24 cellular contexts compared by ENCODE assay signal in the genomic region with DNA sequence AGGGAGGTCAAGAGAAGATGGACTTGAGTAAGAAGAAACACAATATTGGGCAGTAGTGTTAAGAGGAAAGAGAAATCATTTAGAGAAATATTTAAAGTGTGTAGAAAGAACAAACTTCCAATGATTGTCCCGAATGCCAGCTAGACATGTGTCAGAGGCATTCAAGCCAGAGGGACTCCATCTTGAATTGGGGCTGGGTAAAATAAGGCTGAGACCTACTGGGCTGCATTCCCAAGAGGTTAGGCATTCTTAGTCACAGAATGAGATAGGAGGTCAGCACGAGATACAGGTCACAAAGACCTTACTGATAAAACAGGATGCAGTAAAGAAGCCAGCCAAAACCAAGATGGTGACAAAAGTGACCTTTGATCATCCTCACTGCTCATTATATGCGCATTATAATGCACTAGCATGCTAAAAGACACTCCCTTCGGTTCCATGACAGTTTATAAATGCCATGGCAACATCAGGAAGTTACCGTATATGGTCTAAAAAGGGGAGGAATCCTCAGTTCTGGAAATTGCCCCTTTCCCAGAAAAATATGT.
DNase-seq lines count a peak whose midpoint lies in the region; ATAC-seq and TF ChIP-seq lines count a peak whose summit lies in the region.
"Had no signal": no experiment of that assay in that cellular context is flagged by ENCODE, and none has a peak within 500 bp of the region (broad histone marks: within the 10 kb centered on the region; RNA-seq: fewer than 3 reads in every experiment).

No MANE protein-coding gene starts in this region.

- no peaks in the 10 kb centered on the region for H3K4me1 Mint-ChIP-seq in activated naive CD4-positive, alpha-beta T cell treated with anti-CD3 and anti-CD28 coated beads, Interleukin-2, amount 50 U/mL, for 24 hours
- no peaks in the 10 kb centered on the region for H3K4me1 Mint-ChIP-seq in activated naive CD4-positive, alpha-beta T cell treated with anti-CD3 and anti-CD28 coated beads for 36 hours (ENCODE audit: low read depth)
- H3K4me1 Mint-ChIP-seq: CD14-positive monocyte; CD8-positive, alpha-beta memory T cell had no signal

- DNase-seq in activated naive CD4-positive, alpha-beta T cell treated with anti-CD3 and anti-CD28 coated beads for 36 hours: no peak
- peak; percentile 60 for DNase-seq in mesendoderm
- no peak for DNase-seq in islet precursor cell
- no peak for DNase-seq in NCI-H1436 (lab: John Stamatoyannopoulos, UW)
- DNase-seq: 8988T; ACHN; AML-193; BE2C; CD4-positive, alpha-beta T cell; CD8-positive, alpha-beta memory T cell; DMS 273 treated with DMSO at 0.1 percent for 48 hours; DMS79; EL; GDM1; GOT3; H7; HCEC 1CT had no signal

- H3K4me3 ChIP-seq in WI38 (ENCODE audit: low read depth, low read length) (0 out of 2 replicates have a peak overlapping the region, but pooled peaks have one; percentile 4), mesendoderm (ENCODE audit: low read length) (no peak overlapping the region)
- H3K4me3 ChIP-seq: A549; BLaER1 treated with 17β-estradiol and CSF1 and Interleukin-3, amounts not matched to agents 10 nM and 100 nM; GM12878 had no signal

- peaks cover 6% of the 10 kb centered on the region for H3K9me3 Mint-ChIP-seq in activated naive CD4-positive, alpha-beta T cell treated with anti-CD3 and anti-CD28 coated beads, Interleukin-2, amount 50 U/mL, for 24 hours
- H3K9me3 Mint-ChIP-seq in activated naive CD4-positive, alpha-beta T cell treated with anti-CD3 and anti-CD28 coated beads for 36 hours: no peaks in the 10 kb centered on the region
- H3K9me3 Mint-ChIP-seq: CD4-positive, alpha-beta T cell had no signal

- no peak overlapping the region for H3K4me3 Mint-ChIP-seq in activated naive CD4-positive, alpha-beta T cell treated with anti-CD3 and anti-CD28 coated beads, Interleukin-2, amount 50 U/mL, for 24 hours
- no peak overlapping the region for H3K4me3 Mint-ChIP-seq in activated naive CD4-positive, alpha-beta T cell treated with anti-CD3 and anti-CD28 coated beads for 36 hours
- H3K4me3 Mint-ChIP-seq: CD14-positive monocyte; CD4-positive, alpha-beta T cell; CD8-positive, alpha-beta memory T cell had no signal

- no CpG with 5 or more reads among the region's 5 CpGs for WGBS in mesendoderm (ENCODE audit: extremely low coverage, insufficient coverage, low lambda C conversion rate)

- no peak overlapping the region for H2BK120ac ChIP-seq in mesendoderm (ENCODE audit: low read depth, low read length)

- H3K27me3 Mint-ChIP-seq in activated naive CD4-positive, alpha-beta T cell treated with anti-CD3 and anti-CD28 coated beads, Interleukin-2, amount 50 U/mL, for 24 hours: peaks cover 10% of the 10 kb centered on the region
- H3K27me3 Mint-ChIP-seq in activated naive CD4-positive, alpha-beta T cell treated with anti-CD3 and anti-CD28 coated beads for 36 hours (ENCODE audit: low read depth): peaks cover 19% of the 10 kb centered on the region

- no peak overlapping the region for H4K5ac ChIP-seq in mesendoderm (ENCODE audit: low read length)

- intact Hi-C loops in activated naive CD4-positive, alpha-beta T cell treated with anti-CD3 and anti-CD28 coated beads for 36 hours (cut with micrococcal nuclease): no loop called here

- H3K36me3 Mint-ChIP-seq in activated naive CD4-positive, alpha-beta T cell treated with anti-CD3 and anti-CD28 coated beads, Interleukin-2, amount 50 U/mL, for 24 hours: no peaks in the 10 kb centered on the region
- H3K36me3 Mint-ChIP-seq in activated naive CD4-positive, alpha-beta T cell treated with anti-CD3 and anti-CD28 coated beads for 36 hours (ENCODE audit: low read depth): no peaks in the 10 kb centered on the region
- H3K36me3 Mint-ChIP-seq: CD14-positive monocyte; CD8-positive, alpha-beta memory T cell had no signal

- no peak overlapping the region for H3K9ac ChIP-seq in mesendoderm (ENCODE audit: low read length)
- H3K9ac ChIP-seq: BLaER1 treated with 17β-estradiol and CSF1 and Interleukin-3, amounts not matched to agents 10 nM and 100 nM had no signal

- CTCF ChIA-PET in activated naive CD4-positive, alpha-beta T cell treated with anti-CD3 and anti-CD28 coated beads for 36 hours (lab: Charles Lee): interaction anchor here (0.6 kb wide), 1 partner anchor 28 kb away, joined by 3 read pairs; no protein-coding TSS in a partner anchor

- no peaks in the 10 kb centered on the region for H3K79me2 ChIP-seq in mesendoderm (ENCODE audit: control insufficient read depth, insufficient read depth, low read length)

- no peak overlapping the region for H2BK5ac ChIP-seq in mesendoderm (ENCODE audit: low read length)

- no peak overlapping the region for H3K4me2 ChIP-seq in mesendoderm (ENCODE audit: low read length)
- H3K4me2 ChIP-seq: A549; BLaER1 treated with 17β-estradiol and CSF1 and Interleukin-3, amounts not matched to agents 10 nM and 100 nM had no signal

- H3K79me1 ChIP-seq in mesendoderm (ENCODE audit: low read length): no peaks in the 10 kb centered on the region

- H3K18ac ChIP-seq in mesendoderm (ENCODE audit: low read length): no peak overlapping the region

- no peak overlapping the region for H3K4ac ChIP-seq in mesendoderm (ENCODE audit: low read depth, low read length)

- H3K27me3 ChIP-seq in mesendoderm (ENCODE audit: insufficient read depth, low read length, poor library complexity): no peaks in the 10 kb centered on the region
- H3K27me3 ChIP-seq: BE2C; BLaER1 treated with 17β-estradiol and CSF1 and Interleukin-3, amounts not matched to agents 10 nM and 100 nM had no signal

- no peaks in the 10 kb centered on the region for H3K36me3 ChIP-seq in mesendoderm (ENCODE audit: control insufficient read depth, insufficient read depth, low read length)
- H3K36me3 ChIP-seq: BE2C; BLaER1 treated with 17β-estradiol and CSF1 and Interleukin-3, amounts not matched to agents 10 nM and 100 nM had no signal

- no peak overlapping the region for H3K56ac ChIP-seq in mesendoderm (ENCODE audit: low read length)

- H3K23ac ChIP-seq in mesendoderm (ENCODE audit: low read length): no peak overlapping the region

- H2BK15ac ChIP-seq in mesendoderm (replicated peaks; ENCODE audit: low read depth): no peak overlapping the region

- peak overlapping the region; percentile 20 for H3K27ac Mint-ChIP-seq in activated naive CD4-positive, alpha-beta T cell treated with anti-CD3 and anti-CD28 coated beads, Interleukin-2, amount 50 U/mL, for 24 hours
- no peak overlapping the region for H3K27ac Mint-ChIP-seq in activated naive CD4-positive, alpha-beta T cell treated with anti-CD3 and anti-CD28 coated beads for 36 hours
- H3K27ac Mint-ChIP-seq: CD14-positive monocyte; CD4-positive, alpha-beta T cell; CD8-positive, alpha-beta memory T cell had no signal

- H3K27ac ChIP-seq in mesendoderm (ENCODE audit: low read depth, low read length): no peak overlapping the region
- H3K27ac ChIP-seq: A549; BLaER1 treated with 17β-estradiol and CSF1 and Interleukin-3, amounts not matched to agents 10 nM and 100 nM had no signal

- ATAC-seq in GM19463 (IDR thresholded peaks at IDR 0.05; ENCODE audit: unreplicated experiment): no peak
- ATAC-seq: A549, GM12878 had no signal

- TF ChIP-seq CTCF in WI38 (IDR thresholded peaks at IDR 0.05; ENCODE audit: low read depth, low read length): no peak

- no peaks in the 10 kb centered on the region for H3K4me1 ChIP-seq in mesendoderm (ENCODE audit: control insufficient read depth, low read depth, low read length)
- H3K4me1 ChIP-seq: A549; BE2C; BLaER1 treated with 17β-estradiol and CSF1 and Interleukin-3, amounts not matched to agents 10 nM and 100 nM had no signal

- no peak overlapping the region for H4K8ac ChIP-seq in mesendoderm (ENCODE audit: low read depth, low read length)

- H2AK5ac ChIP-seq in mesendoderm (ENCODE audit: low read length): no peak overlapping the region
